Comparison of ENCODE assay signal across 8 cellular contexts in genomic region chr12:49322708-49323523, GRCh38. TPM values are rescaled to one million over a fixed set of nuclear protein-coding genes. Genes with fewer than 3 reads are reported as not detected.
DNase-seq lines count a peak whose midpoint lies in the region; ATAC-seq and TF ChIP-seq lines count a peak whose summit lies in the region.

TSS of gene TROAP (plus strand) at chr12:49323255. CDS start at chr12:49323609, 354 bp downstream.

- H3K36me3 ChIP-seq in spleen: peaks cover 0 to 25% (median 0%) of the 10 kb centered on the region in 6 donors

- peak; percentile 94 for DNase-seq in AG09319 (ENCODE audit: extremely low read depth, low read depth)
- peak; percentile 90 for DNase-seq in NCI-H345 (lab: John Stamatoyannopoulos, UW)
- peak; percentile 99 for DNase-seq in WTC11 (ENCODE audit: low spot score)
- DNase-seq in caudate nucleus (lab: John Stamatoyannopoulos, UW): peak; percentile 56 to 99 (median 96)
- DNase-seq in inferior parietal cortex (ENCODE audit: extremely low spot score): peak; percentile 100
- DNase-seq in spleen: peak; percentile 99

- POLR2A ChIA-PET in WTC11 (lab: Charles Lee): interaction anchor here (0.9 to 2.0 kb wide), 9 partner anchors 9 to 85 kb away, joined by 3 to 19 read pairs (median 3); partner anchors contain the start of genes PRPH and SPATS2

- H3K9me3 Mint-ChIP-seq in WTC11: no peaks in the 10 kb centered on the region

- TF ChIP-seq CTCF in AG09319 (IDR thresholded peaks at IDR 0.05; ENCODE audit: low read depth, low read length): no peak
- TF ChIP-seq CTCF in WTC11 (IDR thresholded peaks at IDR 0.05): no peak
- peak in 4 of 11 experiments; percentile 24 to 59 (median 40) for TF ChIP-seq CTCF in spleen (IDR thresholded peaks at IDR 0.05 in 8 of 11, conservative IDR thresholded peaks at IDR 0.05 in 3 of 11)

- CTCF ChIA-PET in WTC11 (lab: Charles Lee): interaction anchor here (0.5 to 4.8 kb wide), 24 partner anchors 9 to 644 kb away, joined by 3 to 77 read pairs (median 4); partner anchors contain the start of genes C1QL4, DNAJC22, PRPH and SPATS2

- no peak within 1 kb of the TSS for H3K27ac ChIP-seq in caudate nucleus (ENCODE audit: low read depth, low read length)
- H3K27ac ChIP-seq in spleen: peak within 1 kb of the TSS in 7 of 8 donors; percentile 14 to 82 (median 73)

- peak within 1 kb of the TSS; percentile 49 to 87 (median 68) for H3K4me3 ChIP-seq in spleen

- TF ChIP-seq POLR2A in spleen (IDR thresholded peaks at IDR 0.05): peak in 1 of 3 donors; percentile 31

- H3K9me3 ChIP-seq in spleen: no peaks in the 10 kb centered on the region

- peaks cover 4 to 29% (median 18%) of the 10 kb centered on the region in 6 donors for H3K4me1 ChIP-seq in spleen

- peak within 1 kb of the TSS; percentile 91 for H3K27ac Mint-ChIP-seq in WTC11

- intact Hi-C loops in spleen (cut with DNase I; ENCODE audit: low total_unique reads): no loop called here

- H3K27me3 ChIP-seq in spleen (replicated peaks in 1 of 7): no peaks in the 10 kb centered on the region

- peaks cover 16% of the 10 kb centered on the region for H3K36me3 Mint-ChIP-seq in WTC11

- H3K4me3 Mint-ChIP-seq in WTC11: peak within 1 kb of the TSS; percentile 99

- H3K27me3 Mint-ChIP-seq in WTC11 (ENCODE audit: low read depth): peaks cover 15% of the 10 kb centered on the region

- WGBS in spleen, 5 donors: 0 to 1% (median 0%) methylated on average over 57 to 65 of the region's 65 CpGs

- H3K4me1 Mint-ChIP-seq in WTC11: peaks cover 15% of the 10 kb centered on the region

- ATAC-seq in GM19025 (IDR thresholded peaks at IDR 0.05; ENCODE audit: low read depth, unreplicated experiment) (peak; percentile 99), HG03280 (IDR thresholded peaks at IDR 0.05; ENCODE audit: unreplicated experiment) (peak; percentile 99), WTC11 (peak; percentile 99)

TF ChIP-seq in WTC11, 78 proteins besides CTCF, POLR2A, EP300 and RAD21:
- TF ChIP-seq MAX (CRISPR knock-in tag; IDR thresholded peaks at IDR 0.05) (0 out of 2 replicates have a peak, but pooled peaks have one; percentile 31), KAT7 (CRISPR knock-in tag; IDR thresholded peaks at IDR 0.05; ENCODE audit: borderline replicate concordance) (0 out of 2 replicates have a peak, but pooled peaks have one; percentile 50), ZNF121 (CRISPR knock-in tag; IDR thresholded peaks at IDR 0.05) (peak; percentile 51; the same call in 1 of the 2 replicates), ESRRA (CRISPR knock-in tag; IDR thresholded peaks at IDR 0.05; ENCODE audit: borderline replicate concordance) (0 out of 2 replicates have a peak, but pooled peaks have one; percentile 47), HMGXB4 (CRISPR knock-in tag; IDR thresholded peaks at IDR 0.05) (0 out of 2 replicates have a peak, but pooled peaks have one; percentile 12), NFYB (CRISPR knock-in tag; conservative IDR thresholded peaks at IDR 0.05; ENCODE audit: low read depth) (peak; percentile 90), ZNF232 (CRISPR knock-in tag; IDR thresholded peaks at IDR 0.05) (0 out of 2 replicates have a peak, but pooled peaks have one; percentile 40), FOXP4 (CRISPR knock-in tag; IDR thresholded peaks at IDR 0.05) (no peak), E2F4 (CRISPR knock-in tag; IDR thresholded peaks at IDR 0.05; ENCODE audit: borderline replicate concordance, low read depth) (peak; percentile 94), SP1 (CRISPR knock-in tag; conservative IDR thresholded peaks at IDR 0.05) (peak; percentile 90), ETV6 (CRISPR knock-in tag; IDR thresholded peaks at IDR 0.05) (0 out of 2 replicates have a peak, but pooled peaks have one; percentile 12), NR2C2 (CRISPR knock-in tag; IDR thresholded peaks at IDR 0.05) (no peak), TEAD1 (CRISPR knock-in tag; IDR thresholded peaks at IDR 0.05) (no peak), SMAD3 (CRISPR knock-in tag; IDR thresholded peaks at IDR 0.05; ENCODE audit: borderline replicate concordance) (no peak), JUN (CRISPR knock-in tag; IDR thresholded peaks at IDR 0.05) (peak; percentile 23; the same call in 1 of the 2 replicates), ZNF263 (CRISPR knock-in tag; IDR thresholded peaks at IDR 0.05; ENCODE audit: low read depth) (no peak), MYBL2 (CRISPR knock-in tag; IDR thresholded peaks at IDR 0.05) (peak; percentile 81)
TF ChIP-seq in WTC11: peak in this region for 12.

RNA-seq across cellular contexts. Expression of gene TROAP, which starts in this region (rescaled TPM):
- 78.5 to 89.2 TPM (median 80.0 TPM) in 3 replicates for total RNA-seq in WTC11 (2021)
- total RNA-seq in spleen: 10 to 100 TPM in 1 of 7 donors, 1 to 10 TPM in 6; 2.5 to 11.9 (median 4.0) TPM
- polyA plus RNA-seq in spleen: 10 to 100 TPM in 1 of 3 donors, 1 to 10 TPM in 2; 3.2 to 10.8 (median 4.8) TPM
